ENCODE assay signal across 1 cellular context in genomic region chr18:36668349-36668748, GRCh38.
TF ChIP-seq lines count a peak whose summit lies in the region.

No MANE protein-coding gene starts in this region.

TF ChIP-seq in HEK293, 187 proteins besides CTCF, POLR2A, EP300 and RAD21 (continued from another document):
- TF ChIP-seq, protein P1, sequence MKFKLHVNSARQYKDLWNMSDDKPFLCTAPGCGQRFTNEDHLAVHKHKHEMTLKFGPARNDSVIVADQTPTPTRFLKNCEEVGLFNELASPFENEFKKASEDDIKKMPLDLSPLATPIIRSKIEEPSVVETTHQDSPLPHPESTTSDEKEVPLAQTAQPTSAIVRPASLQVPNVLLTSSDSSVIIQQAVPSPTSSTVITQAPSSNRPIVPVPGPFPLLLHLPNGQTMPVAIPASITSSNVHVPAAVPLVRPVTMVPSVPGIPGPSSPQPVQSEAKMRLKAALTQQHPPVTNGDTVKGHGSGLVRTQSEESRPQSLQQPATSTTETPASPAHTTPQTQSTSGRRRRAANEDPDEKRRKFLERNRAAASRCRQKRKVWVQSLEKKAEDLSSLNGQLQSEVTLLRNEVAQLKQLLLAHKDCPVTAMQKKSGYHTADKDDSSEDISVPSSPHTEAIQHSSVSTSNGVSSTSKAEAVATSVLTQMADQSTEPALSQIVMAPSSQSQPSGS (tag by site-specific recombination; IDR thresholded peaks at IDR 0.05; ENCODE audit: low read depth) = peak; percentile 68; the same call in 1 of the 2 replicates
- no peak for TF ChIP-seq ZNF660 (tag by site-specific recombination; IDR thresholded peaks at IDR 0.05)
